ENCODE assay signal across 8 cellular contexts in genomic region chr6:138115877-138116660, GRCh38.
DNase-seq lines count a peak whose midpoint lies in the region; ATAC-seq lines count a peak whose summit lies in the region.

No MANE protein-coding gene starts in this region.

- H3K4me3 Mint-ChIP-seq in central memory CD8-positive, alpha-beta T cell: no peak overlapping the region

- H3K36me3 Mint-ChIP-seq in central memory CD8-positive, alpha-beta T cell (ENCODE audit: insufficient read depth): peaks cover 2% of the 10 kb centered on the region

- no peaks in the 10 kb centered on the region for H3K9me3 Mint-ChIP-seq in central memory CD8-positive, alpha-beta T cell

- peak; percentile 70 for ATAC-seq in HG02852 (IDR thresholded peaks at IDR 0.05; ENCODE audit: unreplicated experiment)
- peak; percentile 75 for ATAC-seq in central memory CD8-positive, alpha-beta T cell (replicated peaks; ENCODE audit: extremely low read depth, poor library complexity, severe bottlenecking)

- DNase-seq in SIG-M5 treated with dmso at 0.1 percent for 504 hours (lab: John Stamatoyannopoulos, UW; ENCODE audit: unreplicated experiment): peak; percentile 78
- DNase-seq in SIG-M5 (lab: John Stamatoyannopoulos, UW): no peak
- DNase-seq in NCI-H1694 treated with DMSO at 0.1 percent for 48 hours (lab: John Stamatoyannopoulos, UW): peak; percentile 47
- DNase-seq in T-helper 9 cell: peak; percentile 24
- no peak for DNase-seq in central memory CD8-positive, alpha-beta T cell (ENCODE audit: low spot score in 2 of 2)
- peak; percentile 72 for DNase-seq in kidney glomerular epithelial cell (lab: John Stamatoyannopoulos, UW)
- DNase-seq in stimulated activated CD4-positive, alpha-beta T cell treated with anti-CD3 and anti-CD28 coated beads, TNF-alpha, amount 100 ng/mL, for 24 hours (ENCODE audit: low read depth in 3 of 3): peak; percentile 11 to 26 (median 13)

- peaks cover 43% of the 10 kb centered on the region for H3K27me3 Mint-ChIP-seq in central memory CD8-positive, alpha-beta T cell

- H3K27ac Mint-ChIP-seq in central memory CD8-positive, alpha-beta T cell (ENCODE audit: low read depth): no peak overlapping the region

- peaks cover 6% of the 10 kb centered on the region for H3K4me1 Mint-ChIP-seq in central memory CD8-positive, alpha-beta T cell

Comparison
In these comparisons a context has a peak if more than half of its experiments do, and no peak if none do; other contexts are left out.
1. DNase-seq: peak in SIG-M5 treated with dmso at 0.1 percent for 504 hours (single experiment), NCI-H1694 treated with DMSO at 0.1 percent for 48 hours (single experiment), T-helper 9 cell (single experiment), kidney glomerular epithelial cell (single experiment) and stimulated activated CD4-positive, alpha-beta T cell treated with anti-CD3 and anti-CD28 coated beads, TNF-alpha, amount 100 ng/mL, for 24 hours (3 of 3); none in SIG-M5 (single experiment) and central memory CD8-positive, alpha-beta T cell (0 of 2).